ENCODE assay signal across 17 cellular contexts in genomic region chr5:17912794-17913193, GRCh38.
"Had no signal": no experiment of that assay in that cellular context is flagged by ENCODE, and none has a peak within 500 bp of the region (broad histone marks: within the 10 kb centered on the region; RNA-seq: fewer than 3 reads in every experiment).

No MANE protein-coding gene starts in this region.

- DNase-seq: activated B cell treated with CpG ODN at 0.5 μM for 24 hours; activated CD4-positive, alpha-beta T cell treated with anti-CD3 and anti-CD28 coated beads, Interleukin-2, amount 10 ng/mL, durations not matched to agents 24 days and 14 days; activated CD8-positive, alpha-beta memory T cell treated with anti-CD3 and anti-CD28 coated beads, Interleukin-2, amount 50 U/mL, for 48 hours; activated CD8-positive, alpha-beta T cell treated with anti-CD3 and anti-CD28 coated beads, Interleukin-2, amount 10 ng/mL, durations not matched to agents 7 days and 5 days; activated gamma-delta T cell; activated T-cell treated with anti-CD3 and anti-CD28 coated beads, Interleukin-2, amount 50 U/mL, for 72 hours; dorsolateral prefrontal cortex; endodermal cell; erythroblast; left lung; mammary epithelial cell; naive B cell; retina; thyroid gland had no signal

- ATAC-seq: activated CD8-positive, alpha-beta T cell treated with anti-CD3 and anti-CD28 coated beads, Interleukin-2, amount 10 ng/mL, durations not matched to agents 7 days and 5 days; activated naive CD4-positive, alpha-beta T cell treated with anti-CD3 and anti-CD28 coated beads, Interleukin-2, amount 50 U/mL, for 72 hours; activated T-cell treated with anti-CD3 and anti-CD28 coated beads, Interleukin-2, amount 50 U/mL, for 72 hours; gastroesophageal sphincter; left lung; stimulated activated memory B cell treated with anti-CD40 and anti-IgM and Interleukin-4, amounts not matched to agents 10 μg/mL and 1 μg/mL and 100 μg/mL, for 72 hours had no signal
